16 cellular contexts compared by ENCODE assay signal in genomic region chr20:2140561-2140960, GRCh38. TPM values are rescaled to one million over a fixed set of nuclear protein-coding genes. Genes with fewer than 3 reads are reported as not detected.
DNase-seq lines count a peak whose midpoint lies in the region; ATAC-seq, FAIRE-seq and TF ChIP-seq lines count a peak whose summit lies in the region.
"Had no signal": no experiment of that assay in that cellular context is flagged by ENCODE, and none has a peak within 500 bp of the region (broad histone marks: within the 10 kb centered on the region; RNA-seq: fewer than 3 reads in every experiment).

No MANE protein-coding gene starts in this region.

- intact Hi-C loops in tibial artery (cut with DNase I; ENCODE audit: low total_unique reads), result no loop called here

- DNase-seq in MG63 (peak; percentile 56), fibroblast of gingiva (ENCODE audit: low read depth) (peak; percentile 52), myocyte (ENCODE audit: low read depth) (peak; percentile 11), tibial artery (peak; percentile 70 to 73), foreskin keratinocyte (no peak), GM12892 (ENCODE audit: insufficient read length) (no peak)
- no peak for DNase-seq in activated CD8-positive, alpha-beta memory T cell treated with anti-CD3 and anti-CD28 coated beads, Interleukin-2, amount 10 ng/mL, durations not matched to agents 7 days and 5 days
- DNase-seq: activated naive CD8-positive, alpha-beta T cell treated with anti-CD3 and anti-CD28 coated beads for 36 hours; CD4-positive, alpha-beta T cell; GDM1; NCI-H1436; NCI-H526 treated with DMSO at 0.1 percent for 48 hours; stimulated activated CD4-positive, alpha-beta T cell treated with anti-CD3 and anti-CD28 coated beads, Interleukin-2, amount 100 ng/mL, for 24 hours had no signal

- H3K27me3 Mint-ChIP-seq in activated CD8-positive, alpha-beta memory T cell treated with anti-CD3 and anti-CD28 coated beads, Interleukin-2, amount 10 ng/mL, durations not matched to agents 7 days and 5 days, result no peaks in the 10 kb centered on the region
- H3K27me3 Mint-ChIP-seq: activated naive CD8-positive, alpha-beta T cell treated with anti-CD3 and anti-CD28 coated beads for 36 hours; CD4-positive, alpha-beta T cell; dendritic cell treated with granulocyte-macrophage colony-stimulating factor and Interleukin-4, amounts not matched to agents 40 ng/mL and 50 ng/mL, for 4 days had no signal

- no peak for TF ChIP-seq POLR2A in GM12892 (IDR thresholded peaks at IDR 0.05; ENCODE audit: low read depth, low read length)

- H3K4me1 Mint-ChIP-seq in activated CD8-positive, alpha-beta memory T cell treated with anti-CD3 and anti-CD28 coated beads, Interleukin-2, amount 10 ng/mL, durations not matched to agents 7 days and 5 days, result peaks cover 13% of the 10 kb centered on the region

- no peaks in the 10 kb centered on the region for H3K9me3 ChIP-seq in MG63
- H3K9me3 ChIP-seq in tibial artery, result no peaks in the 10 kb centered on the region
- H3K9me3 ChIP-seq: neutrophil had no signal

- no peak for FAIRE-seq in GM12892 (lab: Jason Lieb, UNC)

- no peaks in the 10 kb centered on the region for H3K27me3 ChIP-seq in MG63
- no peaks in the 10 kb centered on the region for H3K27me3 ChIP-seq in tibial artery
- no peaks in the 10 kb centered on the region for H3K27me3 ChIP-seq in foreskin keratinocyte
- H3K27me3 ChIP-seq: neutrophil had no signal

- no peaks in the 10 kb centered on the region for H3K36me3 ChIP-seq in MG63
- peaks cover 11 to 18% (median 17%) of the 10 kb centered on the region in 3 donors for H3K36me3 ChIP-seq in tibial artery

- ATAC-seq in HG03135 (IDR thresholded peaks at IDR 0.05; ENCODE audit: unreplicated experiment) (no peak), foreskin keratinocyte (no peak)
- no peak for ATAC-seq in activated CD8-positive, alpha-beta memory T cell treated with anti-CD3 and anti-CD28 coated beads, Interleukin-2, amount 10 ng/mL, durations not matched to agents 7 days and 5 days

- no peak overlapping the region for H3K27ac Mint-ChIP-seq in activated CD8-positive, alpha-beta memory T cell treated with anti-CD3 and anti-CD28 coated beads, Interleukin-2, amount 10 ng/mL, durations not matched to agents 7 days and 5 days
- H3K27ac Mint-ChIP-seq: activated naive CD8-positive, alpha-beta T cell treated with anti-CD3 and anti-CD28 coated beads for 36 hours; CD4-positive, alpha-beta T cell; dendritic cell treated with granulocyte-macrophage colony-stimulating factor and Interleukin-4, amounts not matched to agents 40 ng/mL and 50 ng/mL, for 4 days had no signal

- H3K36me3 Mint-ChIP-seq in activated CD8-positive, alpha-beta memory T cell treated with anti-CD3 and anti-CD28 coated beads, Interleukin-2, amount 10 ng/mL, durations not matched to agents 7 days and 5 days, result no peaks in the 10 kb centered on the region

- H3K4me3 ChIP-seq in MG63 (no peak overlapping the region), tibial artery (no peak overlapping the region)

- CTCF ChIA-PET in activated CD8-positive, alpha-beta memory T cell treated with anti-CD3 and anti-CD28 coated beads, Interleukin-2, amount 10 ng/mL, durations not matched to agents 7 days and 5 days (lab: Charles Lee), result no interaction called here

- H3K27ac ChIP-seq in tibial artery, result no peak overlapping the region
- no peak overlapping the region for H3K27ac ChIP-seq in foreskin keratinocyte
- H3K27ac ChIP-seq: neutrophil had no signal

- no peaks in the 10 kb centered on the region for H3K9me3 Mint-ChIP-seq in activated CD8-positive, alpha-beta memory T cell treated with anti-CD3 and anti-CD28 coated beads, Interleukin-2, amount 10 ng/mL, durations not matched to agents 7 days and 5 days (ENCODE audit: low read depth)
- H3K9me3 Mint-ChIP-seq: activated naive CD8-positive, alpha-beta T cell treated with anti-CD3 and anti-CD28 coated beads for 36 hours; CD4-positive, alpha-beta T cell; dendritic cell treated with granulocyte-macrophage colony-stimulating factor and Interleukin-4, amounts not matched to agents 40 ng/mL and 50 ng/mL, for 4 days had no signal

- TF ChIP-seq CTCF in tibial artery (IDR thresholded peaks at IDR 0.05) (no peak), foreskin keratinocyte (conservative IDR thresholded peaks at IDR 0.05) (no peak)

- H3K4me1 ChIP-seq in tibial artery (peaks cover 0 to 18% (median 5%) of the 10 kb centered on the region in 4 donors), foreskin keratinocyte (no peaks in the 10 kb centered on the region)

- H3K4me3 Mint-ChIP-seq in activated CD8-positive, alpha-beta memory T cell treated with anti-CD3 and anti-CD28 coated beads, Interleukin-2, amount 10 ng/mL, durations not matched to agents 7 days and 5 days, result no peak overlapping the region
- H3K4me3 Mint-ChIP-seq: activated naive CD8-positive, alpha-beta T cell treated with anti-CD3 and anti-CD28 coated beads for 36 hours; CD4-positive, alpha-beta T cell; dendritic cell treated with granulocyte-macrophage colony-stimulating factor and Interleukin-4, amounts not matched to agents 40 ng/mL and 50 ng/mL, for 4 days had no signal

RNA-seq across cellular contexts. Expression of gene STK35, which starts 38.9 kb away (rescaled TPM):
- total RNA-seq in MG63 (2014; rRNA removed; shearing (Covaris generic); ENCODE audit: low replicate concordance), result 4.7 and 7.6 TPM in 2 replicates
- 10.5 and 10.8 TPM in 2 replicates for total RNA-seq in myocyte
- polyA plus RNA-seq in myocyte (2012), result 5.7 TPM
- 18.9 and 19.0 TPM in 2 replicates for total RNA-seq in foreskin keratinocyte
- polyA plus RNA-seq in foreskin keratinocyte, result 6.6 and 7.9 TPM in 2 replicates
- 5.9 TPM for polyA plus RNA-seq in GM12892 (2012; ENCODE audit: missing spikeins)
- 10 to 100 TPM; 17.5 to 18.2 TPM for total RNA-seq in activated CD8-positive, alpha-beta memory T cell treated with anti-CD3 and anti-CD28 coated beads, Interleukin-2, amount 10 ng/mL, durations not matched to agents 7 days and 5 days

Comparison
In these comparisons a context has a peak if more than half of its experiments do, and no peak if none do; other contexts are left out.
1. DNase-seq: peak in MG63 (single experiment), fibroblast of gingiva (single experiment), myocyte (single experiment) and tibial artery (2 of 2); none in foreskin keratinocyte (0 of 2), GM12892 (single experiment) and activated CD8-positive, alpha-beta memory T cell treated with anti-CD3 and anti-CD28 coated beads, Interleukin-2, amount 10 ng/mL, durations not matched to agents 7 days and 5 days (single experiment).